ENCODE assay signal across 8 cellular contexts in the genomic region with DNA sequence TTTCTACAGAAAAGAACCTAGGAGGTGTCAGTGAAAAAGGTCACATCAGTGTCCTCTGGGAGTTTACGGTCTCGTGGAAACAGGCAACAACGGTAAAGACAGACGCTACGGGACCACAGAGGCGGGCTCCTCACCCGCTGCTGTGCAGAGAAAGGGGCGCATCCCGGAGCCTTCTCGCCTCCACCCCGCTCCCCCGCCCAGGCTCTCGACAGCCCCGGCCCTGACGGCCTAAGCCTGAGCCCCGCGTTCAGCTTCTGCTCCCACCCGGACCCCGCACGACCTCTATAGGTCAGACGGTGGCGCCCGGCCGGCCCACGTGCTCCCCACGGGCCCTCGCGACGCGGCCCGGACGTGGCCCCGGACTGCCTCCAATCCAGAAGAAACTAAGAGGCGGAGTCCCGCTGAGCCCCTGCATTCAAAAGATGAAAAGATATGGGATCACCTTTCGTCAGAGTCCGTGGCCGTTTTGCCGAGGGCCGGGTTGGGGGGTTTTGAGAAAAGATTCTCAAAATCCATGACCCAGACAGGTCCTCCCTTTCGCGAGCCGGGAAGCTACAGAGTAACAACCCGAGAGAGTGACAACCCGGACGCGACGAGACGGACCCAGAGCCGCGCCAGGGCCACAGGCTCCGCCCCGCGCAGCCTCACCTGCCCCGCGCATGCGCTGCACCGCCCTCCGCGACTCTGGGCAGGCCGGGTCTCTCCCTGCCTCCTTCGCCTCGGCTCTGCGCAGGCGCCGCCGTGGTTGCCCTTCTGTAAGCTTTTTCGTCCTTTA. TPM values are rescaled to one million over a fixed set of nuclear protein-coding genes. Genes with fewer than 3 reads are reported as not detected.
DNase-seq lines count a peak whose midpoint lies in the region; ATAC-seq and TF ChIP-seq lines count a peak whose summit lies in the region.

ZC3H8 (minus strand) TSS at position 577 of the 775 bp plus-strand sequence; CDS start at position 516, 61 bp downstream.

- TF ChIP-seq CTCF in progenitor cell of endocrine pancreas (IDR thresholded peaks at IDR 0.05; ENCODE audit: unreplicated experiment): no peak
- TF ChIP-seq CTCF in upper lobe of right lung (IDR thresholded peaks at IDR 0.05): no peak

- no peaks in the 10 kb centered on the region for H3K9me3 Mint-ChIP-seq in progenitor cell of endocrine pancreas (ENCODE audit: low read depth)

- H3K27ac ChIP-seq in upper lobe of right lung: peak within 1 kb of the TSS; percentile 77

- H3K4me3 Mint-ChIP-seq in progenitor cell of endocrine pancreas (ENCODE audit: low read depth): peak within 1 kb of the TSS; percentile 81

- ATAC-seq in HG02884 (IDR thresholded peaks at IDR 0.05; ENCODE audit: unreplicated experiment) (peak; percentile 87), left cardiac atrium (peak; percentile 99), upper lobe of right lung (peak; percentile 98)

- peaks cover 5% of the 10 kb centered on the region for H3K4me1 Mint-ChIP-seq in progenitor cell of endocrine pancreas (ENCODE audit: low read depth)

- no peaks in the 10 kb centered on the region for H3K27me3 ChIP-seq in upper lobe of right lung

- peaks cover 9% of the 10 kb centered on the region for H3K4me1 ChIP-seq in upper lobe of right lung

- peak; percentile 93 for TF ChIP-seq POLR2A in GM15510 (IDR thresholded peaks at IDR 0.05; ENCODE audit: borderline replicate concordance, extremely low read depth, insufficient read length)

- no peaks in the 10 kb centered on the region for H3K36me3 Mint-ChIP-seq in progenitor cell of endocrine pancreas (ENCODE audit: insufficient read depth)

- intact Hi-C loops in T-helper 1 cell treated with Interleukin-12 subunit alpha and Interleukin-12 subunit beta and Interleukin-4 antibody, amounts not matched to agents 30 ng/mL and 1 ng/mL, for 36 hours (cut with micrococcal nuclease): loop anchor here (1.0 to 5.0 kb wide), 10 partner anchors 21 to 393 kb away; partner anchors contain the start of genes ANAPC1, CHCHD5, POLR1B and SLC20A1
- intact Hi-C loops in left cardiac atrium (cut with DNase I) (loop anchor here in 1 of 2 donors (1.0 to 10.0 kb wide), 3 partner anchors 21 to 178 kb away; partner anchors contain the start of genes RGPD8 and ZC3H6), upper lobe of right lung (cut with DNase I) (no loop called here)

- peak within 1 kb of the TSS; percentile 64 for H3K4me3 ChIP-seq in upper lobe of right lung

- H3K27me3 Mint-ChIP-seq in progenitor cell of endocrine pancreas: no peaks in the 10 kb centered on the region

- DNase-seq in NCI-H1694 (lab: John Stamatoyannopoulos, UW) (peak; percentile 80), amniotic epithelial cell (ENCODE audit: low read depth) (peak; percentile 69), left cardiac atrium (peak; percentile 96), progenitor cell of endocrine pancreas (ENCODE audit: low spot score, unreplicated experiment) (peak; percentile 91), upper lobe of right lung (peak; percentile 98)

- peak within 1 kb of the TSS; percentile 90 for H3K27ac Mint-ChIP-seq in progenitor cell of endocrine pancreas

- no peaks in the 10 kb centered on the region for H3K36me3 ChIP-seq in upper lobe of right lung

- H3K9me3 ChIP-seq in upper lobe of right lung: no peaks in the 10 kb centered on the region

RNA-seq across cellular contexts. Expression of gene ZC3H8, which starts in this region (rescaled TPM):
- total RNA-seq in T-helper 1 cell treated with Interleukin-12 subunit alpha and Interleukin-12 subunit beta and Interleukin-4 antibody, amounts not matched to agents 30 ng/mL and 1 ng/mL, for 36 hours: 20.4 and 22.3 TPM in 2 replicates
- total RNA-seq in left cardiac atrium: 1 to 10 TPM; 8.8 to 10.0 TPM
- 17.6 and 23.7 TPM in 2 replicates for total RNA-seq in progenitor cell of endocrine pancreas
- 5.2 TPM for total RNA-seq in upper lobe of right lung

Comparison
In these comparisons a context has a peak if more than half of its experiments do, and no peak if none do; other contexts are left out.
1. Peak in every context shown above with its lines: DNase-seq, ATAC-seq, H3K4me3 ChIP-seq and H3K27ac ChIP-seq.